Comparison of ENCODE assay signal across 1 cellular context in the genomic region with DNA sequence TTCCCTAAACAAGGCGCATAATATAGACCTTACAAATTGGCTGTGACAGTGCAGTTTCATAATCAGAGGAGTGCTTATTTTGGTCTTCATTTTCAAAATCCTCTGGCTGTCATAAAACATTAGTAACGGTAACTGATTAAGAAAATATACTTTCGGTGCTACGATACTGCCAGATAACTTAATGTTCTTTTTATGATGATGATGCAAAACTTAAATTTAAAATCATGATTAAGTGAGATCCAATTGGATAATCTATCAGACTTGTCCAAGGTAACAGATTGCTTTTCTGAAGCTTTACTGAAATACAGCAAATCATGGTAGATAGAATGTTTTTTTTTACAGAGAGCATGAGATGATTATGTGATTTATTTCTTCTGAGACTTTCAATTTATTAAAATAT.
TF ChIP-seq lines count a peak whose summit lies in the region.

No MANE protein-coding gene starts in this region.

TF ChIP-seq in GM23338, 12 proteins besides CTCF, POLR2A, EP300 and RAD21 (continued from another document):
- TF ChIP-seq, protein P1, sequence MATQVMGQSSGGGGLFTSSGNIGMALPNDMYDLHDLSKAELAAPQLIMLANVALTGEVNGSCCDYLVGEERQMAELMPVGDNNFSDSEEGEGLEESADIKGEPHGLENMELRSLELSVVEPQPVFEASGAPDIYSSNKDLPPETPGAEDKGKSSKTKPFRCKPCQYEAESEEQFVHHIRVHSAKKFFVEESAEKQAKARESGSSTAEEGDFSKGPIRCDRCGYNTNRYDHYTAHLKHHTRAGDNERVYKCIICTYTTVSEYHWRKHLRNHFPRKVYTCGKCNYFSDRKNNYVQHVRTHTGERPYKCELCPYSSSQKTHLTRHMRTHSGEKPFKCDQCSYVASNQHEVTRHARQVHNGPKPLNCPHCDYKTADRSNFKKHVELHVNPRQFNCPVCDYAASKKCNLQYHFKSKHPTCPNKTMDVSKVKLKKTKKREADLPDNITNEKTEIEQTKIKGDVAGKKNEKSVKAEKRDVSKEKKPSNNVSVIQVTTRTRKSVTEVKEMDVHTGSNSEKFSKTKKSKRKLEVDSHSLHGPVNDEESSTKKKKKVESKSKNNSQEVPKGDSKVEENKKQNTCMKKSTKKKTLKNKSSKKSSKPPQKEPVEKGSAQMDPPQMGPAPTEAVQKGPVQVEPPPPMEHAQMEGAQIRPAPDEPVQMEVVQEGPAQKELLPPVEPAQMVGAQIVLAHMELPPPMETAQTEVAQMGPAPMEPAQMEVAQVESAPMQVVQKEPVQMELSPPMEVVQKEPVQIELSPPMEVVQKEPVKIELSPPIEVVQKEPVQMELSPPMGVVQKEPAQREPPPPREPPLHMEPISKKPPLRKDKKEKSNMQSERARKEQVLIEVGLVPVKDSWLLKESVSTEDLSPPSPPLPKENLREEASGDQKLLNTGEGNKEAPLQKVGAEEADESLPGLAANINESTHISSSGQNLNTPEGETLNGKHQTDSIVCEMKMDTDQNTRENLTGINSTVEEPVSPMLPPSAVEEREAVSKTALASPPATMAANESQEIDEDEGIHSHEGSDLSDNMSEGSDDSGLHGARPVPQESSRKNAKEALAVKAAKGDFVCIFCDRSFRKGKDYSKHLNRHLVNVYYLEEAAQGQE (IDR thresholded peaks at IDR 0.05; ENCODE audit: unreplicated experiment), result no peak
- TF ChIP-seq ZNF331 (CRISPR knock-in tag; IDR thresholded peaks at IDR 0.05; ENCODE audit: low read depth), result no peak
